In the genomic region with DNA sequence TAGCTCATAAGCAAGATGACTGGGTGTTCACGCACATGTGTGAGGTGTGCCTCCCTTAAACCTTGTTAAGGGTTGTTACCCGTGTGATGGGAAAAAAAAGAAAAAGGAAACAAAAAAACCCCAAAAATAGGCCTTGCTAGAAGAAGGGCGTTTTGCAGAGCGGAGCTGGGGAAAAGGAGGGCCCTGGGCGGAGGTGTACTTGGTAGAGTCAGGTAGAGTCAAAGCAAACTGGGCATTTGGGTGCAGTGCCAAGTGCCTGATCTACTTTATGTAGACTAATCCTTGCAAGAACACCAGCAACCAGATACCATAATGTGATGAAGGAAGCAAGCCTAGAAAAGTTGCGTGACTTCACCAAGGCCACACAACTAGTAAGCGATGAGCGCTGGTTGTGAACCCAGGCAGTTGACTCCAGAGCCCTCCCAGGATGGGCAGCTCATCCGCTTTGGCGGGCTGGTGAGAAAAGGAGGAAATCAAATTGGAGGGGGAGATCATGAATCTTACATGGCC, we compare ENCODE assay signal across 2 cellular contexts.
TF ChIP-seq lines count a peak whose summit lies in the region.

No MANE protein-coding gene starts in this region.

TF ChIP-seq in SK-N-SH, 30 proteins besides CTCF, POLR2A, EP300 and RAD21:
- TF ChIP-seq, protein P1, sequence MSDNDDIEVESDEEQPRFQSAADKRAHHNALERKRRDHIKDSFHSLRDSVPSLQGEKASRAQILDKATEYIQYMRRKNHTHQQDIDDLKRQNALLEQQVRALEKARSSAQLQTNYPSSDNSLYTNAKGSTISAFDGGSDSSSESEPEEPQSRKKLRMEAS (IDR thresholded peaks at IDR 0.05; ENCODE audit: low read depth), result no peak
- TF ChIP-seq, protein P2, sequence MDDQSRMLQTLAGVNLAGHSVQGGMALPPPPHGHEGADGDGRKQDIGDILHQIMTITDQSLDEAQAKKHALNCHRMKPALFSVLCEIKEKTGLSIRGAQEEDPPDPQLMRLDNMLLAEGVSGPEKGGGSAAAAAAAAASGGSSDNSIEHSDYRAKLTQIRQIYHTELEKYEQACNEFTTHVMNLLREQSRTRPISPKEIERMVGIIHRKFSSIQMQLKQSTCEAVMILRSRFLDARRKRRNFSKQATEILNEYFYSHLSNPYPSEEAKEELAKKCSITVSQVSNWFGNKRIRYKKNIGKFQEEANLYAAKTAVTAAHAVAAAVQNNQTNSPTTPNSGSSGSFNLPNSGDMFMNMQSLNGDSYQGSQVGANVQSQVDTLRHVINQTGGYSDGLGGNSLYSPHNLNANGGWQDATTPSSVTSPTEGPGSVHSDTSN (IDR thresholded peaks at IDR 0.05), result no peak
- TF ChIP-seq RFX5 (IDR thresholded peaks at IDR 0.05; ENCODE audit: low read length) (no peak), TAF1 (IDR thresholded peaks at IDR 0.05; ENCODE audit: borderline replicate concordance, low read depth, low read length) (no peak), TEAD4 (IDR thresholded peaks at IDR 0.05; ENCODE audit: borderline replicate concordance, insufficient read depth) (no peak), FOXJ3 (CRISPR knock-in tag; IDR thresholded peaks at IDR 0.05) (no peak), NRF1 (IDR thresholded peaks at IDR 0.05; ENCODE audit: low read depth, low read length) (no peak), JUND (IDR thresholded peaks at IDR 0.05) (no peak), MEF2A (IDR thresholded peaks at IDR 0.05; ENCODE audit: borderline replicate concordance, low read depth) (no peak), ELF1 (IDR thresholded peaks at IDR 0.05) (no peak), NFIC (IDR thresholded peaks at IDR 0.05; ENCODE audit: borderline replicate concordance) (no peak), EZH2phosphoT487 (IDR thresholded peaks at IDR 0.05; ENCODE audit: borderline replicate concordance, low read depth) (no peak), FOXM1 (IDR thresholded peaks at IDR 0.05; ENCODE audit: low read depth) (no peak), GATA2 (CRISPR knock-in tag; IDR thresholded peaks at IDR 0.05) (no peak), SIN3A (IDR thresholded peaks at IDR 0.05; ENCODE audit: borderline replicate concordance, low read depth, low read length) (no peak), FOSL2 (IDR thresholded peaks at IDR 0.05; ENCODE audit: borderline replicate concordance, low read depth) (no peak)
- TF ChIP-seq, protein P3, sequence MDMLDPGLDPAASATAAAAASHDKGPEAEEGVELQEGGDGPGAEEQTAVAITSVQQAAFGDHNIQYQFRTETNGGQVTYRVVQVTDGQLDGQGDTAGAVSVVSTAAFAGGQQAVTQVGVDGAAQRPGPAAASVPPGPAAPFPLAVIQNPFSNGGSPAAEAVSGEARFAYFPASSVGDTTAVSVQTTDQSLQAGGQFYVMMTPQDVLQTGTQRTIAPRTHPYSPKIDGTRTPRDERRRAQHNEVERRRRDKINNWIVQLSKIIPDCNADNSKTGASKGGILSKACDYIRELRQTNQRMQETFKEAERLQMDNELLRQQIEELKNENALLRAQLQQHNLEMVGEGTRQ (IDR thresholded peaks at IDR 0.05; ENCODE audit: borderline replicate concordance, low read depth, low read length), result no peak
- TF ChIP-seq, protein P4, sequence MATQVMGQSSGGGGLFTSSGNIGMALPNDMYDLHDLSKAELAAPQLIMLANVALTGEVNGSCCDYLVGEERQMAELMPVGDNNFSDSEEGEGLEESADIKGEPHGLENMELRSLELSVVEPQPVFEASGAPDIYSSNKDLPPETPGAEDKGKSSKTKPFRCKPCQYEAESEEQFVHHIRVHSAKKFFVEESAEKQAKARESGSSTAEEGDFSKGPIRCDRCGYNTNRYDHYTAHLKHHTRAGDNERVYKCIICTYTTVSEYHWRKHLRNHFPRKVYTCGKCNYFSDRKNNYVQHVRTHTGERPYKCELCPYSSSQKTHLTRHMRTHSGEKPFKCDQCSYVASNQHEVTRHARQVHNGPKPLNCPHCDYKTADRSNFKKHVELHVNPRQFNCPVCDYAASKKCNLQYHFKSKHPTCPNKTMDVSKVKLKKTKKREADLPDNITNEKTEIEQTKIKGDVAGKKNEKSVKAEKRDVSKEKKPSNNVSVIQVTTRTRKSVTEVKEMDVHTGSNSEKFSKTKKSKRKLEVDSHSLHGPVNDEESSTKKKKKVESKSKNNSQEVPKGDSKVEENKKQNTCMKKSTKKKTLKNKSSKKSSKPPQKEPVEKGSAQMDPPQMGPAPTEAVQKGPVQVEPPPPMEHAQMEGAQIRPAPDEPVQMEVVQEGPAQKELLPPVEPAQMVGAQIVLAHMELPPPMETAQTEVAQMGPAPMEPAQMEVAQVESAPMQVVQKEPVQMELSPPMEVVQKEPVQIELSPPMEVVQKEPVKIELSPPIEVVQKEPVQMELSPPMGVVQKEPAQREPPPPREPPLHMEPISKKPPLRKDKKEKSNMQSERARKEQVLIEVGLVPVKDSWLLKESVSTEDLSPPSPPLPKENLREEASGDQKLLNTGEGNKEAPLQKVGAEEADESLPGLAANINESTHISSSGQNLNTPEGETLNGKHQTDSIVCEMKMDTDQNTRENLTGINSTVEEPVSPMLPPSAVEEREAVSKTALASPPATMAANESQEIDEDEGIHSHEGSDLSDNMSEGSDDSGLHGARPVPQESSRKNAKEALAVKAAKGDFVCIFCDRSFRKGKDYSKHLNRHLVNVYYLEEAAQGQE (IDR thresholded peaks at IDR 0.05; ENCODE audit: low read depth, low read length), result no peak
TF ChIP-seq in SK-N-SH: peak in this region for 0.

TF ChIP-seq in SK-N-SH treated with all-trans-retinoic acid at 6 μM for 48 hours, 23 proteins besides CTCF, POLR2A, EP300 and RAD21:
- TF ChIP-seq ZNF70 (CRISPR knock-in tag; IDR thresholded peaks at IDR 0.05) (no peak), BACH2 (CRISPR knock-in tag; IDR thresholded peaks at IDR 0.05; ENCODE audit: borderline replicate concordance) (no peak), GLIS3 (CRISPR knock-in tag; IDR thresholded peaks at IDR 0.05) (no peak), TOX (CRISPR knock-in tag; IDR thresholded peaks at IDR 0.05; ENCODE audit: borderline replicate concordance) (no peak), ZC3H10 (CRISPR knock-in tag; IDR thresholded peaks at IDR 0.05) (no peak), SNAI2 (CRISPR knock-in tag; IDR thresholded peaks at IDR 0.05) (no peak), PPARA (CRISPR knock-in tag; IDR thresholded peaks at IDR 0.05; ENCODE audit: borderline replicate concordance) (no peak), ZNF8 (CRISPR knock-in tag; IDR thresholded peaks at IDR 0.05) (no peak), OSR1 (CRISPR knock-in tag; IDR thresholded peaks at IDR 0.05) (no peak), CSDC2 (CRISPR knock-in tag; IDR thresholded peaks at IDR 0.05) (no peak), TCF4 (CRISPR knock-in tag; IDR thresholded peaks at IDR 0.05; ENCODE audit: borderline replicate concordance) (no peak), ZFP3 (CRISPR knock-in tag; IDR thresholded peaks at IDR 0.05) (no peak), ZFP30 (CRISPR knock-in tag; IDR thresholded peaks at IDR 0.05) (no peak), ZNF565 (CRISPR knock-in tag; conservative IDR thresholded peaks at IDR 0.05; ENCODE audit: low read depth) (no peak), ISL1 (CRISPR knock-in tag; IDR thresholded peaks at IDR 0.05) (no peak)
- TF ChIP-seq, protein P5, sequence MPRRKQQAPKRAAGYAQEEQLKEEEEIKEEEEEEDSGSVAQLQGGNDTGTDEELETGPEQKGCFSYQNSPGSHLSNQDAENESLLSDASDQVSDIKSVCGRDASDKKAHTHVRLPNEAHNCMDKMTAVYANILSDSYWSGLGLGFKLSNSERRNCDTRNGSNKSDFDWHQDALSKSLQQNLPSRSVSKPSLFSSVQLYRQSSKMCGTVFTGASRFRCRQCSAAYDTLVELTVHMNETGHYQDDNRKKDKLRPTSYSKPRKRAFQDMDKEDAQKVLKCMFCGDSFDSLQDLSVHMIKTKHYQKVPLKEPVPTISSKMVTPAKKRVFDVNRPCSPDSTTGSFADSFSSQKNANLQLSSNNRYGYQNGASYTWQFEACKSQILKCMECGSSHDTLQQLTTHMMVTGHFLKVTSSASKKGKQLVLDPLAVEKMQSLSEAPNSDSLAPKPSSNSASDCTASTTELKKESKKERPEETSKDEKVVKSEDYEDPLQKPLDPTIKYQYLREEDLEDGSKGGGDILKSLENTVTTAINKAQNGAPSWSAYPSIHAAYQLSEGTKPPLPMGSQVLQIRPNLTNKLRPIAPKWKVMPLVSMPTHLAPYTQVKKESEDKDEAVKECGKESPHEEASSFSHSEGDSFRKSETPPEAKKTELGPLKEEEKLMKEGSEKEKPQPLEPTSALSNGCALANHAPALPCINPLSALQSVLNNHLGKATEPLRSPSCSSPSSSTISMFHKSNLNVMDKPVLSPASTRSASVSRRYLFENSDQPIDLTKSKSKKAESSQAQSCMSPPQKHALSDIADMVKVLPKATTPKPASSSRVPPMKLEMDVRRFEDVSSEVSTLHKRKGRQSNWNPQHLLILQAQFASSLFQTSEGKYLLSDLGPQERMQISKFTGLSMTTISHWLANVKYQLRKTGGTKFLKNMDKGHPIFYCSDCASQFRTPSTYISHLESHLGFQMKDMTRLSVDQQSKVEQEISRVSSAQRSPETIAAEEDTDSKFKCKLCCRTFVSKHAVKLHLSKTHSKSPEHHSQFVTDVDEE (CRISPR knock-in tag; IDR thresholded peaks at IDR 0.05), result no peak
- TF ChIP-seq, protein P6, sequence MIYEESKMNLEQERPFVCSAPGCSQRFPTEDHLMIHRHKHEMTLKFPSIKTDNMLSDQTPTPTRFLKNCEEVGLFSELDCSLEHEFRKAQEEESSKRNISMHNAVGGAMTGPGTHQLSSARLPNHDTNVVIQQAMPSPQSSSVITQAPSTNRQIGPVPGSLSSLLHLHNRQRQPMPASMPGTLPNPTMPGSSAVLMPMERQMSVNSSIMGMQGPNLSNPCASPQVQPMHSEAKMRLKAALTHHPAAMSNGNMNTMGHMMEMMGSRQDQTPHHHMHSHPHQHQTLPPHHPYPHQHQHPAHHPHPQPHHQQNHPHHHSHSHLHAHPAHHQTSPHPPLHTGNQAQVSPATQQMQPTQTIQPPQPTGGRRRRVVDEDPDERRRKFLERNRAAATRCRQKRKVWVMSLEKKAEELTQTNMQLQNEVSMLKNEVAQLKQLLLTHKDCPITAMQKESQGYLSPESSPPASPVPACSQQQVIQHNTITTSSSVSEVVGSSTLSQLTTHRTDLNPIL (CRISPR knock-in tag; IDR thresholded peaks at IDR 0.05; ENCODE audit: low read depth), result no peak
- TF ChIP-seq, protein P7, sequence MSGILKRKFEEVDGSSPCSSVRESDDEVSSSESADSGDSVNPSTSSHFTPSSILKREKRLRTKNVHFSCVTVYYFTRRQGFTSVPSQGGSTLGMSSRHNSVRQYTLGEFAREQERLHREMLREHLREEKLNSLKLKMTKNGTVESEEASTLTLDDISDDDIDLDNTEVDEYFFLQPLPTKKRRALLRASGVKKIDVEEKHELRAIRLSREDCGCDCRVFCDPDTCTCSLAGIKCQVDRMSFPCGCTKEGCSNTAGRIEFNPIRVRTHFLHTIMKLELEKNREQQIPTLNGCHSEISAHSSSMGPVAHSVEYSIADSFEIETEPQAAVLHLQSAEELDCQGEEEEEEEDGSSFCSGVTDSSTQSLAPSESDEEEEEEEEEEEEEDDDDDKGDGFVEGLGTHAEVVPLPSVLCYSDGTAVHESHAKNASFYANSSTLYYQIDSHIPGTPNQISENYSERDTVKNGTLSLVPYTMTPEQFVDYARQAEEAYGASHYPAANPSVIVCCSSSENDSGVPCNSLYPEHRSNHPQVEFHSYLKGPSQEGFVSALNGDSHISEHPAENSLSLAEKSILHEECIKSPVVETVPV (CRISPR knock-in tag; IDR thresholded peaks at IDR 0.05), result no peak
- TF ChIP-seq, protein P8, sequence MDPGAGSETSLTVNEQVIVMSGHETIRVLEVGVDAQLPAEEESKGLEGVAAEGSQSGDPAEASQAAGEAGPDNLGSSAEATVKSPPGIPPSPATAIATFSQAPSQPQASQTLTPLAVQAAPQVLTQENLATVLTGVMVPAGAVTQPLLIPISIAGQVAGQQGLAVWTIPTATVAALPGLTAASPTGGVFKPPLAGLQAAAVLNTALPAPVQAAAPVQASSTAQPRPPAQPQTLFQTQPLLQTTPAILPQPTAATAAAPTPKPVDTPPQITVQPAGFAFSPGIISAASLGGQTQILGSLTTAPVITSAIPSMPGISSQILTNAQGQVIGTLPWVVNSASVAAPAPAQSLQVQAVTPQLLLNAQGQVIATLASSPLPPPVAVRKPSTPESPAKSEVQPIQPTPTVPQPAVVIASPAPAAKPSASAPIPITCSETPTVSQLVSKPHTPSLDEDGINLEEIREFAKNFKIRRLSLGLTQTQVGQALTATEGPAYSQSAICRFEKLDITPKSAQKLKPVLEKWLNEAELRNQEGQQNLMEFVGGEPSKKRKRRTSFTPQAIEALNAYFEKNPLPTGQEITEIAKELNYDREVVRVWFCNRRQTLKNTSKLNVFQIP (CRISPR knock-in tag; IDR thresholded peaks at IDR 0.05; ENCODE audit: borderline replicate concordance, low read depth), result no peak
TF ChIP-seq in SK-N-SH treated with all-trans-retinoic acid at 6 μM for 48 hours: peak in this region for 0.
